8 cellular contexts compared by ENCODE assay signal in the genomic region with DNA sequence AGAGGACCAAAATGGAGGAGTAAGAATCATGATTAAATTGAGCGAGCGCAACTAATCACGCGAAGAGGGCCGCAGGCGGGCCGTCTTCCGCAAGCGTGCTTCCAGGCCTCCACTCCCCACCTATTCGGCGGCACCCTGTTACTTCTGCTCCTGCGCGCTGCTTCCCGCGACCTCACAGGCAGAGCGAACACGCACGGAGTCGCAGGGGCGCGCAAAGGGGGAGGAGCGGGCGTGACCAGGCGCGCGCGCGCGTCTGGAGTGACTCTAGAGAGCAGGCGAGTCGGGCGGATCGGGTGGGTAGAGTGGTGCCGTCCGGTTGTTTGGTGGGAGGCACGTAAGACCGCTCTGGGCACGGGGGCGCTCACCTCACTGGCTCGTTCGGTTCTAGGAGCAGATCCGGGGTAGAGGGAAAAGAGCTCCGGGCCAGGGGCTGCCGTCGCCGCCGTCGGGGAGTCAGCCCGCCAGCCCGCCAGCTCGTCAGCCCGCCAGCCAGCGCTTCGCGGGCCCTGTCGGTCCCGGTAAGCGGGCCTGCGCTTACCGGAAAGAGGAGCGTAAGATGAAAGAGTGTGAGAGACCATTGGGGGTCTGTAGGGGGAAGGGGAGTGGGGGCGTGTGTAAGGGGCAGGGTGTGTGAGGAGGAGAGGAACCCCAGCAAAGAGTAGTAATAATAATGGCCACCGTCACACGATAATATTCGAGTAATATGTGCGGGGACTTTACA. TPM values are rescaled to one million over a fixed set of nuclear protein-coding genes. Genes with fewer than 3 reads are reported as not detected.
A peak's percentile ranks its signal among the peaks of the same experiment; 100 is the strongest.
DNase-seq lines count a peak whose midpoint lies in the region; ATAC-seq and TF ChIP-seq lines count a peak whose summit lies in the region.

A gene (plus strand): TSS at position 377 of the 721 bp plus-strand sequence. CDS start 4,652 bp downstream, outside the sequence.

- H3K27ac ChIP-seq in osteoblast (ENCODE audit: low read depth, low read length) (peak within 1 kb of the TSS; percentile 92), thoracic aorta (peak within 1 kb of the TSS; percentile 86 to 96)

- peak within 1 kb of the TSS; percentile 97 for H3K4me2 ChIP-seq in osteoblast (ENCODE audit: insufficient read depth, low read length)

- H3K27ac Mint-ChIP-seq in activated naive CD4-positive, alpha-beta T cell treated with anti-CD3 and anti-CD28 coated beads, Interleukin-2, amount 50 U/mL, for 72 hours: peak within 1 kb of the TSS; percentile 91 to 96

- peaks cover 50% of the 10 kb centered on the region for H3K79me2 ChIP-seq in osteoblast (ENCODE audit: insufficient read depth, low read length)

- H3K36me3 ChIP-seq in osteoblast (ENCODE audit: insufficient read depth, low read length) (peaks cover 4% of the 10 kb centered on the region), thoracic aorta (peaks cover 4% of the 10 kb centered on the region)

- H3K9me3 Mint-ChIP-seq in activated naive CD4-positive, alpha-beta T cell treated with anti-CD3 and anti-CD28 coated beads, Interleukin-2, amount 50 U/mL, for 72 hours: no peaks in the 10 kb centered on the region

- H3K4me3 ChIP-seq in GM08714 (ENCODE audit: low read length) (peak within 1 kb of the TSS; percentile 93), osteoblast (ENCODE audit: insufficient read depth, low read length) (peak within 1 kb of the TSS; percentile 77), thoracic aorta (peak within 1 kb of the TSS; percentile 89)

- peaks cover 23% of the 10 kb centered on the region for H4K20me1 ChIP-seq in osteoblast (ENCODE audit: insufficient read depth, low read length)

- H3K9me3 ChIP-seq in osteoblast (ENCODE audit: low read depth, low read length) (no peaks in the 10 kb centered on the region), thoracic aorta (no peaks in the 10 kb centered on the region)

- H3K27me3 ChIP-seq in osteoblast (ENCODE audit: insufficient read depth, low read length) (no peaks in the 10 kb centered on the region), thoracic aorta (replicated peaks; ENCODE audit: insufficient read depth) (no peaks in the 10 kb centered on the region)

- TF ChIP-seq CTCF in osteoblast (IDR thresholded peaks at IDR 0.05; ENCODE audit: extremely low read depth, low read depth, low read length): no peak
- no peak for TF ChIP-seq CTCF in thoracic aorta (IDR thresholded peaks at IDR 0.05)

- DNase-seq in NCI-H1092 treated with DMSO at 0.1 percent for 48 hours (lab: John Stamatoyannopoulos, UW) (peak; percentile 94), SKM-1 (lab: John Stamatoyannopoulos, UW; ENCODE audit: unreplicated experiment) (peak; percentile 96), glomerular endothelial cell (ENCODE audit: extremely low read depth, low read depth, low spot score) (peak; percentile 57), osteoblast (ENCODE audit: insufficient read length, low spot score, missing footprints) (peak; percentile 93), thoracic aorta (ENCODE audit: low spot score) (peak; percentile 93)
- DNase-seq in activated naive CD4-positive, alpha-beta T cell treated with anti-CD3 and anti-CD28 coated beads, Interleukin-2, amount 50 U/mL, for 72 hours (ENCODE audit: low spot score in 2 of 2): peak; percentile 95 to 97

- ATAC-seq in HG02610 (IDR thresholded peaks at IDR 0.05; ENCODE audit: unreplicated experiment) (peak; percentile 83), thoracic aorta (ENCODE audit: insufficient number of reproducible peaks, low FRiP score, low read depth) (peak; percentile 84)
- ATAC-seq in activated naive CD4-positive, alpha-beta T cell treated with anti-CD3 and anti-CD28 coated beads, Interleukin-2, amount 50 U/mL, for 72 hours: peak; percentile 86 to 88

- H3K4me1 ChIP-seq in osteoblast (ENCODE audit: insufficient read depth, low read length) (peaks cover 32% of the 10 kb centered on the region), thoracic aorta (ENCODE audit: control insufficient read depth in 1 of 2, low read depth in 2 of 2) (peaks cover 36 to 42% of the 10 kb centered on the region in 2 donors)

- H3K36me3 Mint-ChIP-seq in activated naive CD4-positive, alpha-beta T cell treated with anti-CD3 and anti-CD28 coated beads, Interleukin-2, amount 50 U/mL, for 72 hours: peaks cover 24 to 45% of the 10 kb centered on the region in 2 donors

- H2AFZ ChIP-seq in osteoblast (ENCODE audit: low read length): peak within 1 kb of the TSS; percentile 91

RNA-seq across cellular contexts. Expression of the gene that starts here (rescaled TPM):
- total RNA-seq in activated naive CD4-positive, alpha-beta T cell treated with anti-CD3 and anti-CD28 coated beads, Interleukin-2, amount 50 U/mL, for 72 hours: 10 to 100 TPM; 76.4 to 92.3 TPM
- 70.3 and 79.4 TPM in 2 replicates for total RNA-seq in glomerular endothelial cell
- total RNA-seq in osteoblast: 48.6 and 55.7 TPM in 2 replicates
- total RNA-seq in thoracic aorta: 10 to 100 TPM; 75.5 to 90.9 TPM

Comparison
In these comparisons a context has a peak if more than half of its experiments do, and no peak if none do; other contexts are left out.
1. Peak in every context shown above with its lines: DNase-seq, ATAC-seq, H3K4me3 ChIP-seq and H3K27ac ChIP-seq.